Comparison of ENCODE assay signal across 13 cellular contexts in the genomic region with DNA sequence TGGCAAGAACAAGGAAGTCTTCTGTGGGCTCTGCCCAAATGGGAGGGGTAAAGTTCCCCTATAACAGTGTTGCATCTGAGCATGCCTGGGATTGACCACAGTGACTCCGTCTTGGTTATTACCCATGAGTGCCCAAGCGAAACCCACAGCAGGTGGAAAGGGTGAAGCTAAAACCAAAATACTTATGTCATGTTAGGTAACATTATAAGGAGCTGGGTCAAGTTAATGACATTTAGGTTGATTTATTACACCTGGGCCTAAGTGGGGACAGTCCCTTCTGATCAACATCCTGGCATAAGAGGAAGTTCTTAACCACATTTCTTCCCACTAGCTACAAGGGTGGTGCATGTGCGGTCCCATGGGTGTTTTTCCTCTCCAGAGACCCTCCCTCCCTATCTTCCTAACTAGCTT. TPM values are rescaled to one million over a fixed set of nuclear protein-coding genes. Genes with fewer than 3 reads are reported as not detected.
DNase-seq lines count a peak whose midpoint lies in the region; ATAC-seq and TF ChIP-seq lines count a peak whose summit lies in the region.
"Had no signal": no experiment of that assay in that cellular context is flagged by ENCODE, and none has a peak within 500 bp of the region (broad histone marks: within the 10 kb centered on the region; RNA-seq: fewer than 3 reads in every experiment).

No MANE protein-coding gene starts in this region.

- peaks cover 0 to 9% (median 0%) of the 10 kb centered on the region in 4 donors for H3K4me1 ChIP-seq in upper lobe of left lung

- H3K4me3 ChIP-seq in upper lobe of left lung: no peak overlapping the region
- H3K4me3 ChIP-seq: SK-N-MC, smooth muscle cell had no signal

- H3K9me3 ChIP-seq in upper lobe of left lung: peaks cover 0 to 24% (median 5%) of the 10 kb centered on the region in 4 donors

- DNase-seq in GM13976 (ENCODE audit: low spot score): peak; percentile 28
- peak; percentile 94 for DNase-seq in MV-4-11 (lab: John Stamatoyannopoulos, UW)
- DNase-seq in kidney tubule cell (ENCODE audit: low spot score): peak; percentile 93
- DNase-seq in upper lobe of left lung: no peak
- no peak for DNase-seq in posterior vena cava (ENCODE audit: low spot score)
- no peak for DNase-seq in NCI-H1105 treated with DMSO at 0.1 percent for 48 hours (lab: John Stamatoyannopoulos, UW)
- DNase-seq: activated CD4-positive, alpha-beta T cell treated with anti-CD3 and anti-CD28 coated beads, Interleukin-2, amount 50 U/mL, for 1 hour; MM.1S; NCI-H526 treated with DMSO at 0.1 percent for 48 hours had no signal

- intact Hi-C loops in posterior vena cava (cut with DNase I): no loop called here

- 53 to 74% methylated on average over 3 of the region's 3 CpGs for WGBS in upper lobe of left lung, 2 donors

- TF ChIP-seq EP300 in upper lobe of left lung (IDR thresholded peaks at IDR 0.05): no peak

- no peak overlapping the region for H3K27ac ChIP-seq in upper lobe of left lung
- H3K27ac ChIP-seq: SK-N-MC had no signal

- peaks cover 0 to 7% (median 3%) of the 10 kb centered on the region in 4 donors for H3K27me3 ChIP-seq in upper lobe of left lung

- ATAC-seq in GM21786 (IDR thresholded peaks at IDR 0.05; ENCODE audit: unreplicated experiment) (peak; percentile 84), upper lobe of left lung (ENCODE audit: low FRiP score in 2 of 2) (no peak), GM18498 (IDR thresholded peaks at IDR 0.05; ENCODE audit: unreplicated experiment) (no peak)

- no peak for TF ChIP-seq POLR2A in upper lobe of left lung (IDR thresholded peaks at IDR 0.05)

- in situ Hi-C loops in GM13976 (cut with MboI; ENCODE audit: low sequenced_read_pairs, unreplicated experiment): no loop called here

- TF ChIP-seq CTCF in GM13976 (IDR thresholded peaks at IDR 0.05; ENCODE audit: borderline replicate concordance, control extremely low read depth, extremely low read depth, insufficient read depth, missing control alignments): no peak
- no peak for TF ChIP-seq CTCF in upper lobe of left lung (IDR thresholded peaks at IDR 0.05)

- H3K36me3 ChIP-seq in upper lobe of left lung: no peaks in the 10 kb centered on the region

RNA-seq across cellular contexts. Expression of a gene that starts 1.3 kb away (rescaled TPM):
- total RNA-seq in upper lobe of left lung (under 1 TPM in 2 of 6 donors, not detected in 4; 0.13 to 0.15 TPM), posterior vena cava (under 1 TPM; 0.19 to 0.23 TPM)
- total RNA-seq: smooth muscle cell had no signal

RNA-seq across cellular contexts. Expression of a gene that starts 31.1 kb away (rescaled TPM):
- total RNA-seq in upper lobe of left lung: 10 to 100 TPM; 11.8 to 62.9 (median 17.3) TPM
- total RNA-seq in posterior vena cava: 10 to 100 TPM; 17.1 to 18.9 TPM

Comparison
In these comparisons a context has a peak if more than half of its experiments do, and no peak if none do; other contexts are left out.
1. DNase-seq: peak in GM13976 (single experiment), MV-4-11 (single experiment) and kidney tubule cell (single experiment); none in upper lobe of left lung (0 of 2), posterior vena cava (single experiment) and NCI-H1105 treated with DMSO at 0.1 percent for 48 hours (single experiment).